In the genomic region with DNA sequence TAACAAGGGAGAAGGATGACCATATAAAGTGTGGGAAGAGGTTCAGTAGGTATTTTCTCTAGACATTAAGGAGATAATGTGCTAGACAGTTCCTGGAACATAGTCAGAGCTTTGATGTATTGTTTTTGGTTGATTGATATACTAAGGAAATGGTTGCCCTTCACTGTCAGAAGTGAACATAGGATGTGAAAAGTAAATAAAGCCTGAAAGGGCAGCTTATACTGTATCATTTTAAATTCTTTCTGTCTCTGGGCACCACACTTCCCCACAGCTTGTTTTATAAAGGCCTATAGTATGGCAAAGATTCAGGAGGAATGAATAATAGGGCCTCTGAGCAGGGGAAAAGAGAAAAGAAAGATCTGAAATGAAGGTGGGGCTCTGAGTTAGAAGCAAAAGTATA, we compare ENCODE assay signal across 25 cellular contexts.
"Had no signal": no experiment of that assay in that cellular context is flagged by ENCODE, and none has a peak within 500 bp of the region (broad histone marks: within the 10 kb centered on the region; RNA-seq: fewer than 3 reads in every experiment).

No MANE protein-coding gene starts in this region.

- H3K9me3 ChIP-seq: spleen, tibial nerve had no signal

- H3K4me3 Mint-ChIP-seq: memory B cell; naive thymus-derived CD8-positive, alpha-beta T cell; neural progenitor cell; T-helper 17 cell had no signal

- H3K4me1 Mint-ChIP-seq: memory B cell had no signal

- H3K4me2 ChIP-seq: neural progenitor cell had no signal

- H3K27ac ChIP-seq: neural progenitor cell, spleen, WERI-Rb-1 had no signal

- ATAC-seq: activated CD4-positive, CD25-positive, alpha-beta regulatory T cell treated with anti-CD3 and anti-CD28 coated beads, Interleukin-2, amount 50 U/mL, for 24 hours; activated naive CD4-positive, alpha-beta T cell treated with anti-CD3 and anti-CD28 coated beads, Interleukin-2, amount 50 U/mL, for 72 hours; left colon; naive thymus-derived CD8-positive, alpha-beta T cell; right cardiac atrium; T-helper 17 cell had no signal

- DNase-seq: activated CD4-positive, alpha-beta T cell treated with anti-CD3 and anti-CD28 coated beads for 48 hours; activated CD4-positive, alpha-beta T cell treated with anti-CD3 and anti-CD28 coated beads, Interleukin-2, amount 50 U/mL, for 48 hours; activated CD8-positive, alpha-beta memory T cell treated with anti-CD3 and anti-CD28 coated beads for 24 hours; effector CD8-positive, alpha-beta T cell; foreskin fibroblast; head of caudate nucleus; hippocampal formation; kidney; left colon; naive thymus-derived CD8-positive, alpha-beta T cell; posterior cingulate gyrus; right cardiac atrium; spleen; stimulated activated CD4-positive, alpha-beta T cell treated with anti-CD3 and anti-CD28 coated beads, Interleukin-2, amount 100 ng/mL, for 48 hours; stimulated activated naive CD4-positive, alpha-beta T cell treated with Interleukin-2 at 50 U/mL for 16 hours; T-helper 17 cell; T1000; WERI-Rb-1 had no signal

- H3K4me1 ChIP-seq: neural progenitor cell had no signal

- FAIRE-seq: colon, endometrium had no signal

- H3K27ac Mint-ChIP-seq: activated naive CD4-positive, alpha-beta T cell treated with anti-CD3 and anti-CD28 coated beads, Interleukin-2, amount 50 U/mL, for 72 hours; memory B cell; naive thymus-derived CD8-positive, alpha-beta T cell; neural progenitor cell; T-helper 17 cell had no signal

- H3K36me3 Mint-ChIP-seq: activated naive CD4-positive, alpha-beta T cell treated with anti-CD3 and anti-CD28 coated beads, Interleukin-2, amount 50 U/mL, for 72 hours; memory B cell; naive thymus-derived CD8-positive, alpha-beta T cell; neural progenitor cell had no signal

- H3K9me3 Mint-ChIP-seq: memory B cell; naive thymus-derived CD8-positive, alpha-beta T cell; neural progenitor cell had no signal

- H3K9ac ChIP-seq: neural progenitor cell had no signal

- H2AFZ ChIP-seq: neural progenitor cell had no signal

- H3K27me3 ChIP-seq: neural progenitor cell, spleen, tibial nerve had no signal

- H3K4me3 ChIP-seq: neural progenitor cell, spleen, tibial nerve had no signal

- H3K36me3 ChIP-seq: neural progenitor cell, spleen, tibial nerve, WERI-Rb-1 had no signal
